Comparison of ENCODE assay signal across 18 cellular contexts in genomic region chr9:125359011-125359410, GRCh38.
"Had no signal": no experiment of that assay in that cellular context is flagged by ENCODE, and none has a peak within 500 bp of the region (broad histone marks: within the 10 kb centered on the region; RNA-seq: fewer than 3 reads in every experiment).

No MANE protein-coding gene starts in this region.

- H3K4me3 ChIP-seq: cardiac muscle cell, esophagus muscularis mucosa, gastroesophageal sphincter, heart right ventricle, left ventricle myocardium inferior, upper lobe of right lung had no signal

- H3K4me1 Mint-ChIP-seq: activated B cell treated with CpG ODN at 0.5 μM for 24 hours had no signal

- H3K9me3 Mint-ChIP-seq: activated B cell treated with CpG ODN at 0.5 μM for 24 hours; activated CD4-positive, alpha-beta T cell treated with anti-CD3 and anti-CD28 coated beads, Interleukin-2, amount 10 ng/mL, durations not matched to agents 24 days and 14 days; activated naive CD4-positive, alpha-beta T cell treated with anti-CD3 and anti-CD28 coated beads for 36 hours; dendritic cell treated with granulocyte-macrophage colony-stimulating factor and Interleukin-4, amounts not matched to agents 40 ng/mL and 50 ng/mL, for 4 days; nephron; stimulated activated naive B cell treated with anti-CD40 and anti-IgM and Interleukin-4, amounts not matched to agents 10 μg/mL and 1 μg/mL and 100 μg/mL, for 72 hours had no signal

- H3K4me1 ChIP-seq: esophagus muscularis mucosa, gastroesophageal sphincter, left ventricle myocardium inferior, upper lobe of right lung had no signal

- H3K27me3 ChIP-seq: cardiac muscle cell, esophagus muscularis mucosa, gastroesophageal sphincter, heart right ventricle, upper lobe of right lung had no signal

- H3K4me3 Mint-ChIP-seq: activated B cell treated with CpG ODN at 0.5 μM for 24 hours; activated CD4-positive, alpha-beta T cell treated with anti-CD3 and anti-CD28 coated beads, Interleukin-2, amount 10 ng/mL, durations not matched to agents 24 days and 14 days; activated naive CD4-positive, alpha-beta T cell treated with anti-CD3 and anti-CD28 coated beads for 36 hours; dendritic cell treated with granulocyte-macrophage colony-stimulating factor and Interleukin-4, amounts not matched to agents 40 ng/mL and 50 ng/mL, for 4 days; nephron; stimulated activated naive B cell treated with anti-CD40 and anti-IgM and Interleukin-4, amounts not matched to agents 10 μg/mL and 1 μg/mL and 100 μg/mL, for 72 hours had no signal

- H3K27ac ChIP-seq: cardiac muscle cell, esophagus muscularis mucosa, gastroesophageal sphincter, heart right ventricle, left ventricle myocardium inferior, upper lobe of right lung had no signal

- H3K27ac Mint-ChIP-seq: activated B cell treated with CpG ODN at 0.5 μM for 24 hours; activated naive CD4-positive, alpha-beta T cell treated with anti-CD3 and anti-CD28 coated beads for 36 hours; dendritic cell treated with granulocyte-macrophage colony-stimulating factor and Interleukin-4, amounts not matched to agents 40 ng/mL and 50 ng/mL, for 4 days; stimulated activated naive B cell treated with anti-CD40 and anti-IgM and Interleukin-4, amounts not matched to agents 10 μg/mL and 1 μg/mL and 100 μg/mL, for 72 hours had no signal

- ATAC-seq: gastroesophageal sphincter, heart right ventricle, sciatic nerve, upper lobe of right lung had no signal

- DNase-seq: activated B cell treated with CpG ODN at 0.5 μM for 24 hours; activated CD4-positive, alpha-beta T cell treated with anti-CD3 and anti-CD28 coated beads, Interleukin-2, amount 10 ng/mL, durations not matched to agents 24 days and 14 days; activated naive CD4-positive, alpha-beta T cell treated with anti-CD3 and anti-CD28 coated beads for 36 hours; amniotic stem cell; effector CD8-positive, alpha-beta T cell; heart right ventricle; kidney glomerular epithelial cell; left ventricle myocardium inferior; nucleus accumbens; stimulated activated CD4-positive, alpha-beta T cell treated with anti-CD3 and anti-CD28 coated beads, Interleukin-4, amount 100 ng/mL, for 24 hours; stimulated activated naive B cell treated with anti-CD40 and anti-IgM and Interleukin-4, amounts not matched to agents 10 μg/mL and 1 μg/mL and 100 μg/mL, for 72 hours; upper lobe of right lung had no signal

- H3K27me3 Mint-ChIP-seq: activated B cell treated with CpG ODN at 0.5 μM for 24 hours; activated CD4-positive, alpha-beta T cell treated with anti-CD3 and anti-CD28 coated beads, Interleukin-2, amount 10 ng/mL, durations not matched to agents 24 days and 14 days; dendritic cell treated with granulocyte-macrophage colony-stimulating factor and Interleukin-4, amounts not matched to agents 40 ng/mL and 50 ng/mL, for 4 days; stimulated activated naive B cell treated with anti-CD40 and anti-IgM and Interleukin-4, amounts not matched to agents 10 μg/mL and 1 μg/mL and 100 μg/mL, for 72 hours had no signal

- H3K9me3 ChIP-seq: esophagus muscularis mucosa, gastroesophageal sphincter, heart right ventricle, left ventricle myocardium inferior, upper lobe of right lung had no signal
